Comparison of ENCODE assay signal across 21 cellular contexts in the genomic region with DNA sequence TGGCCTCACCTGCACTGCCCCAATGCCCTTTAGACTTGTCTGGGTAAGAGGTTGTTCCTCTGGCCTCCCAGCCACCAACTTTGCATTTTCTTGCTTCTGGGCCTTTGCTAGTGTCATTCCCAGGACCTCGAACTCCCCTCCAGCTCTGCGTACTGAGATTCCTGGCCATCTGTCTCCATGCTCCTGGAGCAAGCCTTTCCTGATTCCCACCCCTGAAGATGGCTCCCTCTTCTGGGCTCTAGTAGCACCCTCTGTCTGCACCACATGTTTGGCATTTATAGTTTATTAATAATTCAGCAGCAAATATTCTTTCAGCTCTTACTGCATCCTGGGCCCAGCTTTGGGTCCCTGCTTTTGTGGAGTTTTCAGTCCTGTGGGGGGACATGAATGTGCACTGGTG. TPM values are rescaled to one million over a fixed set of nuclear protein-coding genes. Genes with fewer than 3 reads are reported as not detected.
DNase-seq lines count a peak whose midpoint lies in the region; ATAC-seq, FAIRE-seq and TF ChIP-seq lines count a peak whose summit lies in the region.
"Had no signal": no experiment of that assay in that cellular context is flagged by ENCODE, and none has a peak within 500 bp of the region (broad histone marks: within the 10 kb centered on the region; RNA-seq: fewer than 3 reads in every experiment).

No MANE protein-coding gene starts in this region.

- TF ChIP-seq RAD21 in HCT116 (IDR thresholded peaks at IDR 0.05; ENCODE audit: low read depth), result peak; percentile 6; the same call in 1 of the 2 replicates

- H3K4me2 ChIP-seq in HCT116 (ENCODE audit: low read length), result no peak overlapping the region

- FAIRE-seq in GM12892 (lab: Jason Lieb, UNC), result no peak
- FAIRE-seq: GM12878, GM18507 had no signal

- ATAC-seq in HCT116, result no peak
- ATAC-seq in activated CD8-positive, alpha-beta memory T cell treated with anti-CD3 and anti-CD28 coated beads, Interleukin-2, amount 10 ng/mL, durations not matched to agents 7 days and 5 days, result no peak
- ATAC-seq: GM12878 had no signal

- peaks cover 22% of the 10 kb centered on the region for H3K9me3 Mint-ChIP-seq in HFFc6
- peaks cover 9% of the 10 kb centered on the region for H3K9me3 Mint-ChIP-seq in activated CD8-positive, alpha-beta memory T cell treated with anti-CD3 and anti-CD28 coated beads, Interleukin-2, amount 10 ng/mL, durations not matched to agents 7 days and 5 days (ENCODE audit: low read depth)

- H2AFZ ChIP-seq in HCT116 (ENCODE audit: low read depth, low read length, poor library complexity, severe bottlenecking), result no peak overlapping the region
- H2AFZ ChIP-seq: GM23248 had no signal

- H3K36me3 Mint-ChIP-seq in HFFc6 (ENCODE audit: low read depth), result peaks cover 15% of the 10 kb centered on the region
- H3K36me3 Mint-ChIP-seq in activated CD8-positive, alpha-beta memory T cell treated with anti-CD3 and anti-CD28 coated beads, Interleukin-2, amount 10 ng/mL, durations not matched to agents 7 days and 5 days, result peaks cover 6% of the 10 kb centered on the region

- BruUV-seq in HCT116 (replicated peaks; lab: Mats Ljungman, UMichigan), result no TSS peak

- H3K9me3 ChIP-seq in HCT116 (ENCODE audit: control insufficient read depth in 1 of 2, insufficient read depth in 1 of 2, low read depth in 1 of 2, low read length in 2 of 2) (peaks cover 7 to 10% of the 10 kb centered on the region in 2 experiments; a peak in 2 of 4 replicates), transverse colon (peaks cover 14% of the 10 kb centered on the region in 2 donors)

- H3K4me3 ChIP-seq in HCT116 (replicated peaks in 1 of 2; ENCODE audit: low read depth in 1 of 2, low read length in 2 of 2) (no peak overlapping the region), choroid plexus epithelial cell (ENCODE audit: low read depth, low read length) (no peak overlapping the region), transverse colon (no peak overlapping the region)
- H3K4me3 ChIP-seq: GM12878, GM23248 had no signal

- TF ChIP-seq POLR2A in HCT116 (IDR thresholded peaks at IDR 0.05; ENCODE audit: borderline replicate concordance, extremely low read depth, insufficient read depth, insufficient read length) (no peak), transverse colon (IDR thresholded peaks at IDR 0.05) (no peak), GM12892 (IDR thresholded peaks at IDR 0.05; ENCODE audit: low read depth, low read length) (no peak)

- CTCF ChIA-PET in HCT116 (lab: Charles Lee), result no interaction called here
- CTCF ChIA-PET in activated CD8-positive, alpha-beta memory T cell treated with anti-CD3 and anti-CD28 coated beads, Interleukin-2, amount 10 ng/mL, durations not matched to agents 7 days and 5 days (lab: Charles Lee), result interaction anchor here (0.8 kb wide), 1 partner anchor 13 kb away, joined by 3 read pairs; no protein-coding TSS in a partner anchor

- H3K79me2 ChIP-seq in HCT116 (ENCODE audit: insufficient read depth, low read length), result no peaks in the 10 kb centered on the region

- no peaks in the 10 kb centered on the region for H4K20me1 ChIP-seq in HCT116 (ENCODE audit: insufficient read depth)

- no peaks in the 10 kb centered on the region for H3K36me3 ChIP-seq in HCT116 (ENCODE audit: control insufficient read depth in 1 of 2, insufficient read depth in 2 of 2, low read length in 2 of 2)
- H3K36me3 ChIP-seq in transverse colon, result no peaks in the 10 kb centered on the region

- H3K27ac Mint-ChIP-seq in HFFc6, result no peak overlapping the region
- no peak overlapping the region for H3K27ac Mint-ChIP-seq in activated CD8-positive, alpha-beta memory T cell treated with anti-CD3 and anti-CD28 coated beads, Interleukin-2, amount 10 ng/mL, durations not matched to agents 7 days and 5 days

- peaks cover 16% of the 10 kb centered on the region for H3K27me3 Mint-ChIP-seq in HFFc6 (ENCODE audit: insufficient read depth)
- H3K27me3 Mint-ChIP-seq in activated CD8-positive, alpha-beta memory T cell treated with anti-CD3 and anti-CD28 coated beads, Interleukin-2, amount 10 ng/mL, durations not matched to agents 7 days and 5 days, result no peaks in the 10 kb centered on the region

- POLR2A ChIA-PET in HCT116 (lab: Charles Lee), result no interaction called here

- WGBS in transverse colon (ENCODE audit: low coverage in 1 of 2), 2 donors, result 83 to 100% methylated on average over 1 to 2 of the region's 2 CpGs

- intact Hi-C loops in HCT116 (cut with micrococcal nuclease) (no loop called here), transverse colon (cut with DNase I; ENCODE audit: low total_unique reads) (no loop called here)

- no peak overlapping the region for H3K4me3 Mint-ChIP-seq in HFFc6
- no peak overlapping the region for H3K4me3 Mint-ChIP-seq in activated CD8-positive, alpha-beta memory T cell treated with anti-CD3 and anti-CD28 coated beads, Interleukin-2, amount 10 ng/mL, durations not matched to agents 7 days and 5 days
- H3K4me3 Mint-ChIP-seq: CD4-positive, alpha-beta memory T cell; H9 had no signal

- H3K27ac ChIP-seq in HCT116 (ENCODE audit: low read depth, low read length), result no peak overlapping the region
- H3K27ac ChIP-seq in transverse colon, result no peak overlapping the region
- H3K27ac ChIP-seq: GM23248 had no signal

- TF ChIP-seq CTCF in HCT116 (IDR thresholded peaks at IDR 0.05 in 2 of 3, conservative IDR thresholded peaks at IDR 0.05 in 1 of 3; ENCODE audit: borderline replicate concordance in 1 of 3, insufficient read depth in 1 of 3, low read depth in 2 of 3, low read length in 2 of 3) (no peak), HFFc6 (IDR thresholded peaks at IDR 0.05) (0 out of 2 replicates have a peak, but pooled peaks have one; percentile 9), choroid plexus epithelial cell (conservative IDR thresholded peaks at IDR 0.05; ENCODE audit: low read depth, low read length) (peak; percentile 9), transverse colon (IDR thresholded peaks at IDR 0.05) (no peak)

- no peak for TF ChIP-seq EP300 in transverse colon (IDR thresholded peaks at IDR 0.05; ENCODE audit: low read depth)

- RAD21 ChIA-PET in HCT116 (lab: Charles Lee; ENCODE audit: low non-redundant PET in 1 of 2, low total read pairs in 2 of 2, uncharacterized antibody in 2 of 2, unreplicated experiment in 2 of 2), result no interaction called here

- no peak for DNase-seq in HCT116 (ENCODE audit: low read depth, low spot score)
- DNase-seq in HFFc6, result no peak
- no peak for DNase-seq in choroid plexus epithelial cell (ENCODE audit: low read depth)
- no peak for DNase-seq in activated CD8-positive, alpha-beta memory T cell treated with anti-CD3 and anti-CD28 coated beads, Interleukin-2, amount 10 ng/mL, durations not matched to agents 7 days and 5 days
- DNase-seq in transverse colon, result no peak
- DNase-seq in GM12892 (ENCODE audit: insufficient read length), result no peak
- DNase-seq: C1 segment of cervical spinal cord; Calu3; CD4-positive, alpha-beta memory T cell; COR-L47; DMS79; EL; GDM1; GM23248; H9 had no signal

- no peak overlapping the region for H3K9ac ChIP-seq in HCT116 (ENCODE audit: low read length)
- H3K9ac ChIP-seq: GM23248 had no signal

- H3K4me1 ChIP-seq in HCT116 (ENCODE audit: control insufficient read depth in 1 of 2, insufficient read depth in 2 of 2, low read length in 2 of 2) (peaks cover 3 to 15% of the 10 kb centered on the region in 2 experiments), transverse colon (no peaks in the 10 kb centered on the region)

- in situ Hi-C loops in transverse colon (cut with MboI; ENCODE audit: low pct_ligation_motif_present in 1 of 4, low pct_unique_long_range_greater_than_20kb in 1 of 4, low sequenced_read_pairs in 3 of 4), result no loop called here

- H3K9me2 ChIP-seq in HCT116 (ENCODE audit: insufficient read depth), result no peaks in the 10 kb centered on the region

- H3K27me3 ChIP-seq in HCT116 (ENCODE audit: insufficient read depth, low read length) (no peaks in the 10 kb centered on the region), transverse colon (peaks cover 3% of the 10 kb centered on the region)

- no peaks in the 10 kb centered on the region for H3K4me1 Mint-ChIP-seq in HFFc6 (ENCODE audit: low read depth)
- no peaks in the 10 kb centered on the region for H3K4me1 Mint-ChIP-seq in activated CD8-positive, alpha-beta memory T cell treated with anti-CD3 and anti-CD28 coated beads, Interleukin-2, amount 10 ng/mL, durations not matched to agents 7 days and 5 days
- H3K4me1 Mint-ChIP-seq: CD4-positive, alpha-beta memory T cell had no signal

TF ChIP-seq in HCT116, 20 proteins besides CTCF, POLR2A, EP300 and RAD21 (continues in another document):
- TF ChIP-seq, protein P1, sequence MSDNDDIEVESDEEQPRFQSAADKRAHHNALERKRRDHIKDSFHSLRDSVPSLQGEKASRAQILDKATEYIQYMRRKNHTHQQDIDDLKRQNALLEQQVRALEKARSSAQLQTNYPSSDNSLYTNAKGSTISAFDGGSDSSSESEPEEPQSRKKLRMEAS (IDR thresholded peaks at IDR 0.05), result no peak
- no peak for TF ChIP-seq ELF1 (IDR thresholded peaks at IDR 0.05; ENCODE audit: borderline replicate concordance, low read depth)
- no peak for TF ChIP-seq EZH2phosphoT487 (IDR thresholded peaks at IDR 0.05; ENCODE audit: borderline replicate concordance)
- TF ChIP-seq CBX3 (IDR thresholded peaks at IDR 0.05; ENCODE audit: low read depth), result no peak
- no peak for TF ChIP-seq SIN3A (IDR thresholded peaks at IDR 0.05; ENCODE audit: low read depth)
- no peak for TF ChIP-seq SRF (IDR thresholded peaks at IDR 0.05; ENCODE audit: low read depth)
- no peak for TF ChIP-seq EGR1 (IDR thresholded peaks at IDR 0.05; ENCODE audit: low read depth)

RNA-seq across cellular contexts. Expression of a gene that starts 14.9 kb away (rescaled TPM):
- total RNA-seq in HCT116 (2021; ENCODE audit: unreplicated experiment), result not detected
- not detected in 2 replicates for polyA plus RNA-seq in HCT116 (2012)
- total RNA-seq in HFFc6 (2021; fragmentation: NEBNext Ultra II Directional; extraction: Animal tissue kit (Norgen Biotek cat#: 25700)), result not detected
- total RNA-seq in activated CD8-positive, alpha-beta memory T cell treated with anti-CD3 and anti-CD28 coated beads, Interleukin-2, amount 10 ng/mL, durations not matched to agents 7 days and 5 days, result not detected
- total RNA-seq in transverse colon, result under 1 TPM in 1 of 4 donors, not detected in 3; 0.64 TPM
- polyA plus RNA-seq in GM12892 (2012; ENCODE audit: missing spikeins), result not detected
- total RNA-seq: A172; A673; Calu3; CD4-positive, alpha-beta memory T cell; GM12878; GM23248; H4 had no signal
- polyA plus RNA-seq: BJ; CD4-positive, alpha-beta memory T cell; GM12878; GM23248 had no signal

RNA-seq across cellular contexts. Expression of a gene that starts 41.9 kb away (rescaled TPM):
- total RNA-seq in HCT116 (2021; ENCODE audit: unreplicated experiment) (not detected), transverse colon (not detected)
- polyA plus RNA-seq in HCT116 (2012), result 0.05 and 0.10 TPM in 2 replicates
- total RNA-seq in HFFc6 (2021; fragmentation: NEBNext Ultra II Directional; extraction: Animal tissue kit (Norgen Biotek cat#: 25700)), result not detected
- total RNA-seq in activated CD8-positive, alpha-beta memory T cell treated with anti-CD3 and anti-CD28 coated beads, Interleukin-2, amount 10 ng/mL, durations not matched to agents 7 days and 5 days, result not detected
- not detected for polyA plus RNA-seq in GM12892 (2012; ENCODE audit: missing spikeins)
- total RNA-seq: A172, A673, Calu3, GM12878, GM23248, H4, H9 had no signal
- polyA plus RNA-seq: BJ, GM12878, GM23248 had no signal

RNA-seq across cellular contexts. Expression of a gene that starts 59.8 kb away (rescaled TPM):
- total RNA-seq in HCT116 (2021; ENCODE audit: unreplicated experiment) (not detected), transverse colon (1 to 10 TPM in 2 of 4 donors, under 1 TPM in 2; 0.64 to 2.4 (median 1.5) TPM)
- not detected in 2 replicates for polyA plus RNA-seq in HCT116 (2012)
- under 1 TPM in 3 of 6 experiments, not detected in 3; 0.05 to 0.07 (median 0.06) TPM for total RNA-seq in HFFc6 (2021; fragmentation: NEBNext Ultra II Directional; extraction: Animal tissue kit (Norgen Biotek cat#: 25700))
- total RNA-seq in activated CD8-positive, alpha-beta memory T cell treated with anti-CD3 and anti-CD28 coated beads, Interleukin-2, amount 10 ng/mL, durations not matched to agents 7 days and 5 days, result not detected
- polyA plus RNA-seq in GM12892 (2012; ENCODE audit: missing spikeins), result not detected
- total RNA-seq: GM12878, H4 had no signal
- polyA plus RNA-seq: BJ, GM23248 had no signal

Comparison
In these comparisons a context has a peak if more than half of its experiments do, and no peak if none do; other contexts are left out.
1. CTCF ChIP-seq: peak in HFFc6 (single experiment) and choroid plexus epithelial cell (single experiment); none in HCT116 (0 of 3) and transverse colon (0 of 5).